ENCODE assay signal across 1 cellular context in genomic region chr6:125511809-125512341, GRCh38.
A peak's percentile ranks its signal among the peaks of the same experiment; 100 is the strongest.
TF ChIP-seq lines count a peak whose summit lies in the region.

No MANE protein-coding gene starts in this region.

TF ChIP-seq in HEK293, 187 proteins besides CTCF, POLR2A, EP300 and RAD21 (continued from another document and continues in another):
- TF ChIP-seq ZNF398 (tag by site-specific recombination; IDR thresholded peaks at IDR 0.05) (peak; percentile 79), ZNF214 (tag by site-specific recombination; IDR thresholded peaks at IDR 0.05; ENCODE audit: borderline replicate concordance) (no peak), ZNF350 (tag by site-specific recombination; IDR thresholded peaks at IDR 0.05) (peak; percentile 90), ZNF830 (tag by site-specific recombination; IDR thresholded peaks at IDR 0.05; ENCODE audit: low read depth) (no peak), ZNF560 (tag by site-specific recombination; IDR thresholded peaks at IDR 0.05; ENCODE audit: borderline replicate concordance) (no peak), ZBTB49 (tag by site-specific recombination; IDR thresholded peaks at IDR 0.05; ENCODE audit: low read depth) (no peak), ZNF548 (tag by site-specific recombination; IDR thresholded peaks at IDR 0.05) (peak; percentile 94), ZNF639 (tag by site-specific recombination; IDR thresholded peaks at IDR 0.05) (peak; percentile 98), ZNF366 (tag by site-specific recombination; conservative IDR thresholded peaks at IDR 0.05) (peak; percentile 98), ZNF133 (tag by site-specific recombination; IDR thresholded peaks at IDR 0.05) (peak; percentile 58), ZFP37 (tag by site-specific recombination; IDR thresholded peaks at IDR 0.05) (peak; percentile 92), KLF7 (tag by site-specific recombination; IDR thresholded peaks at IDR 0.05; ENCODE audit: borderline replicate concordance) (no peak; the same call in 1 of the 2 replicates), BCL11A (tag by site-specific recombination; IDR thresholded peaks at IDR 0.05; ENCODE audit: low read depth) (0 out of 2 replicates have a peak, but pooled peaks have one; percentile 17), ZNF518A (tag by site-specific recombination; conservative IDR thresholded peaks at IDR 0.05; ENCODE audit: low read depth) (peak; percentile 55), ATF2 (tag by site-specific recombination; IDR thresholded peaks at IDR 0.05; ENCODE audit: low read depth) (0 out of 2 replicates have a peak, but pooled peaks have one; percentile 48), ZNF211 (tag by site-specific recombination; IDR thresholded peaks at IDR 0.05; ENCODE audit: low read depth) (no peak), ZBTB48 (tag by site-specific recombination; IDR thresholded peaks at IDR 0.05) (peak; percentile 68; the same call in 1 of the 2 replicates), ZNF138 (tag by site-specific recombination; IDR thresholded peaks at IDR 0.05; ENCODE audit: borderline replicate concordance) (no peak), ZBTB21 (tag by site-specific recombination; IDR thresholded peaks at IDR 0.05) (peak; percentile 90), ZNF521 (tag by site-specific recombination; IDR thresholded peaks at IDR 0.05) (no peak), ZNF629 (tag by site-specific recombination; IDR thresholded peaks at IDR 0.05) (peak; percentile 97), ZNF112 (tag by site-specific recombination; IDR thresholded peaks at IDR 0.05) (0 out of 2 replicates have a peak, but pooled peaks have one; percentile 8), ZBTB7A (tag by site-specific recombination; IDR thresholded peaks at IDR 0.05; ENCODE audit: low read depth) (peak; percentile 76; the same call in 1 of the 2 replicates), ZNF239 (tag by site-specific recombination; IDR thresholded peaks at IDR 0.05) (peak; percentile 58; the same call in 1 of the 2 replicates), ZBTB26 (tag by site-specific recombination; optimal IDR thresholded peaks at IDR 0.05) (peak; percentile 26), ZNF148 (tag by site-specific recombination; IDR thresholded peaks at IDR 0.05; ENCODE audit: borderline replicate concordance) (no peak), ZNF24 (tag by site-specific recombination; IDR thresholded peaks at IDR 0.05) (peak; percentile 98), ZNF174 (tag by site-specific recombination; IDR thresholded peaks at IDR 0.05) (no peak), ZBTB6 (tag by site-specific recombination; IDR thresholded peaks at IDR 0.05) (no peak), ZFP3 (tag by site-specific recombination; IDR thresholded peaks at IDR 0.05; ENCODE audit: low read depth) (no peak), ZNF843 (tag by site-specific recombination; IDR thresholded peaks at IDR 0.05) (peak; percentile 97), ZNF404 (tag by site-specific recombination; IDR thresholded peaks at IDR 0.05) (no peak), ZNF600 (tag by site-specific recombination; IDR thresholded peaks at IDR 0.05) (peak; percentile 89), ZSCAN30 (tag by site-specific recombination; IDR thresholded peaks at IDR 0.05) (no peak), YY2 (tag by site-specific recombination; IDR thresholded peaks at IDR 0.05) (no peak), HOXC10 (CRISPR knock-in tag; IDR thresholded peaks at IDR 0.05) (no peak), ZNF433 (tag by site-specific recombination; IDR thresholded peaks at IDR 0.05; ENCODE audit: low read depth) (no peak), ZNF10 (tag by site-specific recombination; IDR thresholded peaks at IDR 0.05) (peak; percentile 86; the same call in 1 of the 2 replicates), ZNF692 (tag by site-specific recombination; IDR thresholded peaks at IDR 0.05) (peak; percentile 91), ZNF146 (tag by site-specific recombination; IDR thresholded peaks at IDR 0.05) (peak; percentile 90), ZNF785 (tag by site-specific recombination; IDR thresholded peaks at IDR 0.05) (no peak), ZNF791 (tag by site-specific recombination; IDR thresholded peaks at IDR 0.05) (0 out of 2 replicates have a peak, but pooled peaks have one; percentile 13)
